Comparison of ENCODE assay signal across 16 cellular contexts in the genomic region with DNA sequence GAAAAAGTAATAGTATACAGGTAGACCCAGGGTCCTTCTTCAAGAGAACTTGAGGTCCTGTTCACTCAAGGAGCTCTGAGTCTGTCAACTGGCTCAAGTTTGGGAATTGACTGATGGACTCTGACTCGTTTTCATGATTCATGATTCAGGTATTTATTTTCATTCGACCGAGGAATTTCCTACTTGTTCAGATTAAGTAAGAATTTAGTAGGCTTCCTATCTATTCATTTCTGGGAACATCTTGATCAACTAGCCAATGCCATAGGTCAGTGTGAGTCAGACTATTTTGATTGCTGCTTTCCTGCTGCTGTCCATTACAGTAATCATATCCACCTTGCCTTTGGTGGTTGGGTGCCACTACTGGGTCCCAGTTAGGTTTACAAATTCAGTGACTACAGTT. TPM values are rescaled to one million over a fixed set of nuclear protein-coding genes. Genes with fewer than 3 reads are reported as not detected.
DNase-seq lines count a peak whose midpoint lies in the region; ATAC-seq and TF ChIP-seq lines count a peak whose summit lies in the region.
"Had no signal": no experiment of that assay in that cellular context is flagged by ENCODE, and none has a peak within 500 bp of the region (broad histone marks: within the 10 kb centered on the region; RNA-seq: fewer than 3 reads in every experiment).

No MANE protein-coding gene starts in this region.

- no peaks in the 10 kb centered on the region for H3K27me3 ChIP-seq in neural progenitor cell
- H3K27me3 ChIP-seq: gastrocnemius medialis, Peyer's patch had no signal

- H3K36me3 ChIP-seq in neural progenitor cell, result no peaks in the 10 kb centered on the region
- H3K36me3 ChIP-seq: gastrocnemius medialis, Peyer's patch had no signal

- ATAC-seq in GM18907 (IDR thresholded peaks at IDR 0.05; ENCODE audit: unreplicated experiment), result no peak
- ATAC-seq: gastrocnemius medialis had no signal

- H3K4me3 ChIP-seq in epithelial cell of esophagus (ENCODE audit: low read length) (no peak overlapping the region), neural progenitor cell (no peak overlapping the region)
- H3K4me3 ChIP-seq: gastrocnemius medialis, Peyer's patch had no signal

- no peaks in the 10 kb centered on the region for H3K36me3 Mint-ChIP-seq in neural progenitor cell
- H3K36me3 Mint-ChIP-seq: activated naive CD8-positive, alpha-beta T cell treated with anti-CD3 and anti-CD28 coated beads, Interleukin-2, amount 10 ng/mL, durations not matched to agents 7 days and 5 days had no signal

- no peaks in the 10 kb centered on the region for H4K20me1 ChIP-seq in neural progenitor cell (ENCODE audit: low read depth)

- no peaks in the 10 kb centered on the region for H3K79me2 ChIP-seq in neural progenitor cell (ENCODE audit: low read depth)

- H3K27me3 Mint-ChIP-seq in neural progenitor cell (ENCODE audit: insufficient read depth, low read depth), result no peaks in the 10 kb centered on the region

- no peak overlapping the region for H3K4me2 ChIP-seq in neural progenitor cell

- H3F3A ChIP-seq in neural progenitor cell (ENCODE audit: low read depth), result no peaks in the 10 kb centered on the region

- H2AFZ ChIP-seq in neural progenitor cell (replicated peaks), result no peak overlapping the region

- TF ChIP-seq CTCF in epithelial cell of esophagus (IDR thresholded peaks at IDR 0.05; ENCODE audit: insufficient read depth, low read depth, low read length, missing control alignments) (no peak), neural progenitor cell (IDR thresholded peaks at IDR 0.05) (no peak)

- H3K9ac ChIP-seq in neural progenitor cell, result no peak overlapping the region

- H3K4me3 Mint-ChIP-seq in neural progenitor cell, result no peak overlapping the region
- H3K4me3 Mint-ChIP-seq: activated naive CD8-positive, alpha-beta T cell treated with anti-CD3 and anti-CD28 coated beads, Interleukin-2, amount 10 ng/mL, durations not matched to agents 7 days and 5 days had no signal

- no peaks in the 10 kb centered on the region for H3K9me3 Mint-ChIP-seq in neural progenitor cell
- H3K9me3 Mint-ChIP-seq: activated naive CD8-positive, alpha-beta T cell treated with anti-CD3 and anti-CD28 coated beads, Interleukin-2, amount 10 ng/mL, durations not matched to agents 7 days and 5 days had no signal

- peak overlapping the region; percentile 86 for H3K27ac Mint-ChIP-seq in neural progenitor cell

- H3K27ac ChIP-seq in neural progenitor cell, result no peak overlapping the region
- H3K27ac ChIP-seq: gastrocnemius medialis had no signal

- peaks cover 6% of the 10 kb centered on the region for H3K4me1 ChIP-seq in neural progenitor cell
- H3K4me1 ChIP-seq: gastrocnemius medialis had no signal

- H3K4me1 Mint-ChIP-seq in neural progenitor cell, result peaks cover 13% of the 10 kb centered on the region
- H3K4me1 Mint-ChIP-seq: activated naive CD8-positive, alpha-beta T cell treated with anti-CD3 and anti-CD28 coated beads, Interleukin-2, amount 10 ng/mL, durations not matched to agents 7 days and 5 days had no signal

- no peaks in the 10 kb centered on the region for H3K9me3 ChIP-seq in neural progenitor cell (ENCODE audit: low read depth)
- H3K9me3 ChIP-seq: gastrocnemius medialis, Peyer's patch had no signal

- DNase-seq in Daoy (ENCODE audit: low read depth) (peak; percentile 58), RKO (ENCODE audit: low spot score) (peak; percentile 59), epithelial cell of esophagus (ENCODE audit: low read depth) (peak; percentile 82), neural progenitor cell (ENCODE audit: low spot score) (no peak), NCI-H1436 (lab: John Stamatoyannopoulos, UW) (no peak), NCI-H82 (lab: John Stamatoyannopoulos, UW) (no peak)
- DNase-seq in stimulated activated CD4-positive, alpha-beta T cell treated with anti-CD3 and anti-CD28 coated beads, Interleukin-12 subunit alpha, Interleukin-12 subunit beta, amount 100 ng/mL, for 4 hours, result no peak
- DNase-seq: activated CD4-positive, alpha-beta T cell treated with anti-CD3 and anti-CD28 coated beads for 48 hours; activated naive CD8-positive, alpha-beta T cell treated with anti-CD3 and anti-CD28 coated beads, Interleukin-2, amount 10 ng/mL, durations not matched to agents 7 days and 5 days; gastrocnemius medialis; GOT3; midbrain; NCI-H146 had no signal

RNA-seq across cellular contexts. Expression of a gene that starts 6.1 kb away (rescaled TPM):
- not detected in 2 replicates for total RNA-seq in Daoy (2014; rRNA removed; shearing (Covaris generic))
- not detected in 2 replicates for total RNA-seq in neural progenitor cell (ENCODE audit: low replicate concordance)
- total RNA-seq: activated naive CD8-positive, alpha-beta T cell treated with anti-CD3 and anti-CD28 coated beads, Interleukin-2, amount 10 ng/mL, durations not matched to agents 7 days and 5 days; gastrocnemius medialis; Peyer's patch; skeletal muscle tissue had no signal

RNA-seq across cellular contexts. Expression of a gene that starts 10.4 kb away (rescaled TPM):
- total RNA-seq in Daoy (2014; rRNA removed; shearing (Covaris generic)), result 22.9 and 33.8 TPM in 2 replicates
- 36.4 and 88.4 TPM in 2 replicates for total RNA-seq in neural progenitor cell (ENCODE audit: low replicate concordance)

Comparison
In these comparisons a context has a peak if more than half of its experiments do, and no peak if none do; other contexts are left out.
1. DNase-seq: peak in Daoy (single experiment), RKO (single experiment) and epithelial cell of esophagus (single experiment); none in neural progenitor cell (single experiment), NCI-H1436 (single experiment), NCI-H82 (single experiment) and stimulated activated CD4-positive, alpha-beta T cell treated with anti-CD3 and anti-CD28 coated beads, Interleukin-12 subunit alpha, Interleukin-12 subunit beta, amount 100 ng/mL, for 4 hours (single experiment).